Comparison of ENCODE assay signal across 13 cellular contexts in genomic region chr13:31930490-31930889, GRCh38.
DNase-seq lines count a peak whose midpoint lies in the region; ATAC-seq and TF ChIP-seq lines count a peak whose summit lies in the region.
"Had no signal": no experiment of that assay in that cellular context is flagged by ENCODE, and none has a peak within 500 bp of the region (broad histone marks: within the 10 kb centered on the region; RNA-seq: fewer than 3 reads in every experiment).

No MANE protein-coding gene starts in this region.

- POLR2A ChIA-PET in MCF 10A (lab: Yijun Ruan, JAX) = interaction anchor here (0.7 to 1.4 kb wide), 3 partner anchors 12 to 28 kb away, joined by 3 to 4 read pairs (median 3); no protein-coding TSS in a partner anchor
- POLR2A ChIA-PET in activated CD8-positive, alpha-beta T cell treated with anti-CD3 and anti-CD28 coated beads for 36 hours (lab: Charles Lee) = no interaction called here

- no peaks in the 10 kb centered on the region for H3K36me3 Mint-ChIP-seq in MCF 10A (ENCODE audit: insufficient read depth, unreplicated experiment)
- no peaks in the 10 kb centered on the region for H3K36me3 Mint-ChIP-seq in stimulated activated effector memory CD8-positive, alpha-beta T cell treated with anti-CD3 and anti-CD28 coated beads, Interleukin-12 subunit alpha, Interleukin-12 subunit beta, amount 100 ng/mL, for 72 hours
- no peaks in the 10 kb centered on the region for H3K36me3 Mint-ChIP-seq in activated CD8-positive, alpha-beta T cell treated with anti-CD3 and anti-CD28 coated beads for 36 hours (ENCODE audit: low read depth)

- in situ Hi-C loops in mammary epithelial cell (cut with MboI; ENCODE audit: low sequenced_read_pairs in 2 of 2) = no loop called here

- TF ChIP-seq CTCF in mammary epithelial cell (conservative IDR thresholded peaks at IDR 0.05 in 1 of 2, IDR thresholded peaks at IDR 0.05 in 1 of 2; ENCODE audit: extremely low read depth in 1 of 2, insufficient read depth in 1 of 2, low read depth in 1 of 2, low read length in 2 of 2) (no peak), MCF 10A (IDR thresholded peaks at IDR 0.05; ENCODE audit: unreplicated experiment) (no peak)
- no peak for TF ChIP-seq CTCF in activated CD8-positive, alpha-beta T cell treated with anti-CD3 and anti-CD28 coated beads for 36 hours (IDR thresholded peaks at IDR 0.05)

- no peak overlapping the region for H3K4me2 ChIP-seq in mammary epithelial cell (ENCODE audit: insufficient read depth, low read depth, low read length)

- ATAC-seq in HG02623 (IDR thresholded peaks at IDR 0.05; ENCODE audit: unreplicated experiment) (peak; percentile 22), HG03378 (IDR thresholded peaks at IDR 0.05; ENCODE audit: unreplicated experiment) (peak; percentile 17)
- peak; percentile 3 for ATAC-seq in stimulated activated effector memory CD8-positive, alpha-beta T cell treated with anti-CD3 and anti-CD28 coated beads, Interleukin-12 subunit alpha, Interleukin-12 subunit beta, amount 100 ng/mL, for 72 hours
- no peak for ATAC-seq in activated CD8-positive, alpha-beta T cell treated with anti-CD3 and anti-CD28 coated beads for 36 hours

- H3K79me2 ChIP-seq in mammary epithelial cell (ENCODE audit: insufficient read depth, low read length) = no peaks in the 10 kb centered on the region

- intact Hi-C loops in mammary epithelial cell (cut with micrococcal nuclease) = no loop called here
- intact Hi-C loops in MCF 10A (cut with micrococcal nuclease) = no loop called here
- intact Hi-C loops in activated CD8-positive, alpha-beta T cell treated with anti-CD3 and anti-CD28 coated beads for 36 hours (cut with micrococcal nuclease) = no loop called here

- no peak overlapping the region for H3K4me3 Mint-ChIP-seq in MCF 10A (ENCODE audit: unreplicated experiment)
- no peak overlapping the region for H3K4me3 Mint-ChIP-seq in stimulated activated effector memory CD8-positive, alpha-beta T cell treated with anti-CD3 and anti-CD28 coated beads, Interleukin-12 subunit alpha, Interleukin-12 subunit beta, amount 100 ng/mL, for 72 hours
- H3K4me3 Mint-ChIP-seq in activated CD8-positive, alpha-beta T cell treated with anti-CD3 and anti-CD28 coated beads for 36 hours = no peak overlapping the region
- H3K4me3 Mint-ChIP-seq: neural crest cell had no signal

- H3K27me3 Mint-ChIP-seq in MCF 10A (ENCODE audit: insufficient read depth, unreplicated experiment) = no peaks in the 10 kb centered on the region
- peaks cover 1% of the 10 kb centered on the region for H3K27me3 Mint-ChIP-seq in activated CD8-positive, alpha-beta T cell treated with anti-CD3 and anti-CD28 coated beads for 36 hours

- H3K27ac ChIP-seq in mammary epithelial cell (ENCODE audit: insufficient read depth, low read depth, low read length) = no peak overlapping the region
- H3K27ac ChIP-seq in effector memory CD4-positive, alpha-beta T cell (ENCODE audit: insufficient read depth, low read length, poor library complexity, severe bottlenecking) = no peak overlapping the region

- no peaks in the 10 kb centered on the region for H3K4me1 Mint-ChIP-seq in MCF 10A (ENCODE audit: insufficient read depth, unreplicated experiment)
- peaks cover 14% of the 10 kb centered on the region for H3K4me1 Mint-ChIP-seq in stimulated activated effector memory CD8-positive, alpha-beta T cell treated with anti-CD3 and anti-CD28 coated beads, Interleukin-12 subunit alpha, Interleukin-12 subunit beta, amount 100 ng/mL, for 72 hours
- H3K4me1 Mint-ChIP-seq in activated CD8-positive, alpha-beta T cell treated with anti-CD3 and anti-CD28 coated beads for 36 hours (ENCODE audit: low read depth) = no peaks in the 10 kb centered on the region

- 95% methylated on average over 2 of the region's 2 CpGs for WGBS in mammary epithelial cell (ENCODE audit: low coverage, missing lambda C conversion rate)

- CTCF ChIA-PET in mammary epithelial cell (lab: Charles Lee; ENCODE audit: low non-redundant PET) = no interaction called here
- CTCF ChIA-PET in MCF 10A (lab: Yijun Ruan, JAX) = interaction anchor here (1.0 to 3.2 kb wide), 2 partner anchors 18 to 20 kb away, joined by 5 to 19 read pairs; no protein-coding TSS in a partner anchor
- CTCF ChIA-PET in activated CD8-positive, alpha-beta T cell treated with anti-CD3 and anti-CD28 coated beads for 36 hours (lab: Charles Lee) = interaction anchor here (1.7 kb wide), 1 partner anchor 20 kb away, joined by 9 read pairs; no protein-coding TSS in a partner anchor

- no peaks in the 10 kb centered on the region for H3K9me3 Mint-ChIP-seq in MCF 10A (ENCODE audit: unreplicated experiment)
- no peaks in the 10 kb centered on the region for H3K9me3 Mint-ChIP-seq in stimulated activated effector memory CD8-positive, alpha-beta T cell treated with anti-CD3 and anti-CD28 coated beads, Interleukin-12 subunit alpha, Interleukin-12 subunit beta, amount 100 ng/mL, for 72 hours
- no peaks in the 10 kb centered on the region for H3K9me3 Mint-ChIP-seq in activated CD8-positive, alpha-beta T cell treated with anti-CD3 and anti-CD28 coated beads for 36 hours
- H3K9me3 Mint-ChIP-seq: neural crest cell had no signal

- peaks cover 15% of the 10 kb centered on the region for H3K4me1 ChIP-seq in mammary epithelial cell (ENCODE audit: insufficient read depth, low read length)
- peaks cover 33% of the 10 kb centered on the region for H3K4me1 ChIP-seq in effector memory CD4-positive, alpha-beta T cell (ENCODE audit: control insufficient read depth, insufficient read depth, low read length, poor library complexity, severe bottlenecking)

- no peak overlapping the region for H3K27ac Mint-ChIP-seq in MCF 10A (ENCODE audit: low read depth, unreplicated experiment)
- no peak overlapping the region for H3K27ac Mint-ChIP-seq in stimulated activated effector memory CD8-positive, alpha-beta T cell treated with anti-CD3 and anti-CD28 coated beads, Interleukin-12 subunit alpha, Interleukin-12 subunit beta, amount 100 ng/mL, for 72 hours
- H3K27ac Mint-ChIP-seq in activated CD8-positive, alpha-beta T cell treated with anti-CD3 and anti-CD28 coated beads for 36 hours = no peak overlapping the region

- no peak for DNase-seq in mammary epithelial cell
- no peak for DNase-seq in MCF 10A (ENCODE audit: unreplicated experiment)
- DNase-seq in stimulated activated effector memory CD8-positive, alpha-beta T cell treated with anti-CD3 and anti-CD28 coated beads, Interleukin-12 subunit alpha, Interleukin-12 subunit beta, amount 100 ng/mL, for 72 hours (ENCODE audit: low spot score in 2 of 2) = no peak
- no peak for DNase-seq in mesenteric fat pad (ENCODE audit: low spot score)
- no peak for DNase-seq in effector memory CD4-positive, alpha-beta T cell
- no peak for DNase-seq in activated CD8-positive, alpha-beta T cell treated with anti-CD3 and anti-CD28 coated beads for 36 hours
- DNase-seq: activated CD8-positive, alpha-beta memory T cell treated with anti-CD3 and anti-CD28 coated beads, Interleukin-2, amount 50 U/mL, for 48 hours; amniotic stem cell; DMS 273 treated with DMSO at 0.1 percent for 48 hours; NCI-H1694 had no signal

- dilution Hi-C loops in mammary epithelial cell (cut with HindIII; ENCODE audit: low sequenced_read_pairs) = no loop called here

- H2AFZ ChIP-seq in mammary epithelial cell (ENCODE audit: low read depth, low read length) = peak overlapping the region; percentile 23

- no peaks in the 10 kb centered on the region for H3K36me3 ChIP-seq in mammary epithelial cell (ENCODE audit: insufficient read depth, low read length)
- H3K36me3 ChIP-seq in effector memory CD4-positive, alpha-beta T cell (ENCODE audit: control insufficient read depth, insufficient read depth, low read length) = no peaks in the 10 kb centered on the region

- no peak overlapping the region for H3K4me3 ChIP-seq in mammary epithelial cell (replicated peaks in 1 of 3; ENCODE audit: insufficient read depth in 1 of 3, low read depth in 2 of 3, low read length in 3 of 3)
- H3K4me3 ChIP-seq in effector memory CD4-positive, alpha-beta T cell (ENCODE audit: insufficient read depth, low read depth, low read length, poor library complexity, severe bottlenecking) = no peak overlapping the region

- BruUV-seq in mammary epithelial cell (replicated peaks; lab: Mats Ljungman, UMichigan) (no TSS peak), MCF 10A (replicated peaks; lab: Mats Ljungman, UMichigan) (no TSS peak)

- H3K27me3 ChIP-seq in mammary epithelial cell (ENCODE audit: insufficient read depth, low read length) = no peaks in the 10 kb centered on the region
- no peaks in the 10 kb centered on the region for H3K27me3 ChIP-seq in effector memory CD4-positive, alpha-beta T cell (replicated peaks; ENCODE audit: control insufficient read depth, insufficient read depth, low read length, poor library complexity, severe bottlenecking)

- no peaks in the 10 kb centered on the region for H4K20me1 ChIP-seq in mammary epithelial cell (ENCODE audit: insufficient read depth, low read length)

- H3K9me3 ChIP-seq in mammary epithelial cell (replicated peaks; ENCODE audit: insufficient read depth, low read length) = no peaks in the 10 kb centered on the region
- H3K9me3 ChIP-seq in effector memory CD4-positive, alpha-beta T cell (ENCODE audit: control insufficient read depth, low read length) = no peaks in the 10 kb centered on the region

- no peak overlapping the region for H3K9ac ChIP-seq in mammary epithelial cell (ENCODE audit: insufficient read depth, low read length)
